8 cellular contexts compared by ENCODE assay signal in genomic region chr1:116737020-116737854, GRCh38. TPM values are rescaled to one million over a fixed set of nuclear protein-coding genes. Genes with fewer than 3 reads are reported as not detected.
DNase-seq lines count a peak whose midpoint lies in the region; ATAC-seq lines count a peak whose summit lies in the region.

No MANE protein-coding gene starts in this region.

- peak overlapping the region; percentile 74 for H3K4me3 Mint-ChIP-seq in activated CD4-positive, alpha-beta memory T cell treated with anti-CD3 and anti-CD28 coated beads for 36 hours

- H3K27me3 Mint-ChIP-seq in activated CD4-positive, alpha-beta memory T cell treated with anti-CD3 and anti-CD28 coated beads for 36 hours: no peaks in the 10 kb centered on the region

- POLR2A ChIA-PET in activated CD4-positive, alpha-beta memory T cell treated with anti-CD3 and anti-CD28 coated beads for 36 hours (lab: Charles Lee): interaction anchor here (1.1 to 7.3 kb wide), 16 partner anchors 10 to 325 kb away, joined by 3 to 803 read pairs (median 12); partner anchors contain the start of genes CD2 and TTF2

- CTCF ChIA-PET in activated CD4-positive, alpha-beta memory T cell treated with anti-CD3 and anti-CD28 coated beads for 36 hours (lab: Charles Lee): interaction anchor here (0.6 to 5.8 kb wide), 39 partner anchors 9 to 356 kb away, joined by 3 to 181 read pairs (median 4); partner anchors contain the start of genes CD2 and TTF2

- H3K4me1 Mint-ChIP-seq in activated CD4-positive, alpha-beta memory T cell treated with anti-CD3 and anti-CD28 coated beads for 36 hours (ENCODE audit: low read depth): peaks cover 68% of the 10 kb centered on the region

- intact Hi-C loops in activated CD4-positive, alpha-beta memory T cell treated with anti-CD3 and anti-CD28 coated beads for 36 hours (cut with micrococcal nuclease): loop anchor here (1.0 to 10.0 kb wide), 6 partner anchors 80 to 920 kb away; partner anchors contain the start of genes ATP1A1 and CD58

- DNase-seq in SIG-M5 treated with dmso at 0.1 percent for 504 hours (lab: John Stamatoyannopoulos, UW; ENCODE audit: unreplicated experiment) (peak; percentile 53), SIG-M5 (lab: John Stamatoyannopoulos, UW) (no peak), NCI-H526 treated with DMSO at 0.1 percent for 48 hours (lab: John Stamatoyannopoulos, UW) (peak; percentile 57), middle frontal gyrus (ENCODE audit: extremely low spot score, low spot score) (peak; percentile 37)
- peak; percentile 84 for DNase-seq in activated CD4-positive, alpha-beta memory T cell treated with anti-CD3 and anti-CD28 coated beads for 36 hours
- DNase-seq in effector CD8-positive, alpha-beta T cell (lab: John Stamatoyannopoulos, UW): peak; percentile 45
- peak; percentile 49 to 51 for DNase-seq in stimulated activated CD8-positive, alpha-beta memory T cell treated with anti-CD3 and anti-CD28 coated beads, Interleukin-7, amount 100 ng/mL, for 1 hour (ENCODE audit: low read depth in 2 of 2)

- H3K36me3 Mint-ChIP-seq in activated CD4-positive, alpha-beta memory T cell treated with anti-CD3 and anti-CD28 coated beads for 36 hours: peaks cover 2% of the 10 kb centered on the region

- H3K9me3 Mint-ChIP-seq in activated CD4-positive, alpha-beta memory T cell treated with anti-CD3 and anti-CD28 coated beads for 36 hours: no peaks in the 10 kb centered on the region

- peak; percentile 48 for ATAC-seq in HG03159 (IDR thresholded peaks at IDR 0.05; ENCODE audit: unreplicated experiment)

- peak overlapping the region; percentile 100 for H3K27ac Mint-ChIP-seq in activated CD4-positive, alpha-beta memory T cell treated with anti-CD3 and anti-CD28 coated beads for 36 hours

RNA-seq across cellular contexts. Expression of gene CD2, which starts 17.0 kb away (rescaled TPM):
- 100 to 1,000 TPM; 335 to 355 TPM for total RNA-seq in activated CD4-positive, alpha-beta memory T cell treated with anti-CD3 and anti-CD28 coated beads for 36 hours
